ENCODE assay signal across 10 cellular contexts in the genomic region with DNA sequence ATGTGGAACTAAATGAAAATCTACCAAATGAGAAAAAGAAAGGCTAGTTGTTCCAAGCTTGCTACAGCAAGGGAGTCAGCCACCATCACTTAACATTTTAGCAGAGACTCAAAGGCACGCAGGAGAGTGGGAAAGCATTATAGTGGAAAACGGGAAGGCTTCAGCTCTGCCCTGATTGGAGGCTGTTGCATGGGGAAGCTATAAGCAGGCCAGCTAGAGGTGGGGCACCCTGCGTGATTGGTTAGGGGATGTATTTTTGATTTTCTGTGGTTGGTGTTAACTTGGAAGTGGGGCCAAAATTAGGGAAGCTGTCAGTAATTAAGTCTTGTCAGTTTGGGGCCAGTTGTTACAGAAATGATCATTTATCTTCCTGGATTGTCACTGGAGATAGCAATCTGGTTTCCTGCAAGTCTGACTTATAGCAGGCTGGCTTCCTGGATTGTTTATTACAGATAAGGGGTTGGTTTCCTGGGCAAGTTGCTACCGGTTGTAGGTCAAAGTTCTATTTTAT.
A peak's percentile ranks its signal among the peaks of the same experiment; 100 is the strongest.
DNase-seq lines count a peak whose midpoint lies in the region; ATAC-seq, FAIRE-seq and TF ChIP-seq lines count a peak whose summit lies in the region.
"Had no signal": no experiment of that assay in that cellular context is flagged by ENCODE, and none has a peak within 500 bp of the region (broad histone marks: within the 10 kb centered on the region; RNA-seq: fewer than 3 reads in every experiment).

No MANE protein-coding gene starts in this region.

- H3K9me2 ChIP-seq in GM23338 (ENCODE audit: insufficient read depth) = no peaks in the 10 kb centered on the region

- FAIRE-seq in small intestine (lab: Jason Lieb, UNC) = no peak
- FAIRE-seq: endometrium had no signal

- TF ChIP-seq CTCF in GM23338 (conservative IDR thresholded peaks at IDR 0.05; ENCODE audit: low read depth in 2 of 2) = no peak

- H3K4me3 ChIP-seq in GM23338 = no peak overlapping the region
- no peak overlapping the region for H3K4me3 ChIP-seq in SJCRH30
- H3K4me3 ChIP-seq in small intestine (ENCODE audit: low read depth in 1 of 2, low read length in 2 of 2) = no peak overlapping the region

- H3K27me3 ChIP-seq in GM23338 (ENCODE audit: insufficient read depth) (no peaks in the 10 kb centered on the region), SJCRH30 (no peaks in the 10 kb centered on the region), small intestine (ENCODE audit: control insufficient read depth in 2 of 2, insufficient read depth in 2 of 2, low read length in 2 of 2) (no peaks in the 10 kb centered on the region)

- no peak overlapping the region for H3K27ac Mint-ChIP-seq in GM23338

- no peaks in the 10 kb centered on the region for H4K20me1 ChIP-seq in GM23338 (replicated peaks; ENCODE audit: insufficient read depth)

- H3K4me2 ChIP-seq in GM23338 = peak overlapping the region; percentile 29; the same call in 1 of the 2 replicates

- peaks cover 7% of the 10 kb centered on the region for H3K27me3 Mint-ChIP-seq in GM23338 (ENCODE audit: insufficient read depth, low read depth, poor library complexity)

- H3K9me3 ChIP-seq in SJCRH30 (replicated peaks) (no peaks in the 10 kb centered on the region), small intestine (ENCODE audit: control insufficient read depth, low read depth) (no peaks in the 10 kb centered on the region)

- intact Hi-C loops in Right ventricle myocardium superior (cut with DNase I) = no loop called here

- H2AFZ ChIP-seq in GM23338 = no peak overlapping the region

- H3K27ac ChIP-seq in GM23338 (ENCODE audit: low read depth) = no peak overlapping the region
- peak overlapping the region; percentile 69 for H3K27ac ChIP-seq in SJCRH30
- H3K27ac ChIP-seq in small intestine (ENCODE audit: low read depth in 1 of 2, low read length in 1 of 2) = peak overlapping the region; percentile 41 to 47

- H3K4me1 Mint-ChIP-seq in GM23338 = peaks cover 37% of the 10 kb centered on the region

- peak; percentile 81 for ATAC-seq in GM23338
- peak; percentile 51 for ATAC-seq in Right ventricle myocardium superior (ENCODE audit: poor library complexity)
- ATAC-seq in GM21367 (IDR thresholded peaks at IDR 0.05; ENCODE audit: unreplicated experiment) = no peak
- no peak for ATAC-seq in HG02981 (IDR thresholded peaks at IDR 0.05; ENCODE audit: unreplicated experiment)

- H3K9me3 Mint-ChIP-seq in GM23338 = no peaks in the 10 kb centered on the region
- H3K9me3 Mint-ChIP-seq: activated naive CD4-positive, alpha-beta T cell treated with anti-CD3 and anti-CD28 coated beads, Interleukin-2, amount 50 U/mL, for 72 hours had no signal

- H3K79me2 ChIP-seq in GM23338 (replicated peaks; ENCODE audit: insufficient read depth) = no peaks in the 10 kb centered on the region

- no peaks in the 10 kb centered on the region for H3F3A ChIP-seq in GM23338 (replicated peaks; ENCODE audit: low read depth)

- WGBS in small intestine, 3 donors = 22 to 48% (median 45%) methylated on average over 4 of the region's 4 CpGs

- H3K36me3 Mint-ChIP-seq in GM23338 (ENCODE audit: low read depth) = no peaks in the 10 kb centered on the region
- H3K36me3 Mint-ChIP-seq: activated naive CD4-positive, alpha-beta T cell treated with anti-CD3 and anti-CD28 coated beads, Interleukin-2, amount 50 U/mL, for 72 hours had no signal

- H3K4me1 ChIP-seq in GM23338 (ENCODE audit: insufficient read depth) (peaks cover 18% of the 10 kb centered on the region), SJCRH30 (peaks cover 36% of the 10 kb centered on the region), small intestine (ENCODE audit: control insufficient read depth in 2 of 2, insufficient read depth in 1 of 2, low read depth in 1 of 2, low read length in 1 of 2) (peaks cover 3 to 12% of the 10 kb centered on the region in 2 donors)

- DNase-seq in GM23338 (ENCODE audit: low spot score) = no peak
- peak; percentile 82 to 92 for DNase-seq in SJCRH30
- DNase-seq in Right ventricle myocardium superior = no peak
- DNase-seq in small intestine = peak; percentile 70
- no peak for DNase-seq in ureter (ENCODE audit: low spot score)
- DNase-seq in activated CD4-positive, alpha-beta T cell treated with anti-CD3 and anti-CD28 coated beads for 1 hour = no peak

- no peaks in the 10 kb centered on the region for H3K36me3 ChIP-seq in GM23338 (ENCODE audit: insufficient read depth)
- no peaks in the 10 kb centered on the region for H3K36me3 ChIP-seq in SJCRH30
- no peaks in the 10 kb centered on the region for H3K36me3 ChIP-seq in small intestine (ENCODE audit: control insufficient read depth in 2 of 2, insufficient read depth in 2 of 2, low read length in 2 of 2)

- H3K4me3 Mint-ChIP-seq in GM23338 = no peak overlapping the region

TF ChIP-seq in GM23338, 12 proteins besides CTCF, POLR2A, EP300 and RAD21 (continues in another document):
- no peak for TF ChIP-seq EZH2phosphoT487 (IDR thresholded peaks at IDR 0.05; ENCODE audit: unreplicated experiment)
- TF ChIP-seq, protein P1, sequence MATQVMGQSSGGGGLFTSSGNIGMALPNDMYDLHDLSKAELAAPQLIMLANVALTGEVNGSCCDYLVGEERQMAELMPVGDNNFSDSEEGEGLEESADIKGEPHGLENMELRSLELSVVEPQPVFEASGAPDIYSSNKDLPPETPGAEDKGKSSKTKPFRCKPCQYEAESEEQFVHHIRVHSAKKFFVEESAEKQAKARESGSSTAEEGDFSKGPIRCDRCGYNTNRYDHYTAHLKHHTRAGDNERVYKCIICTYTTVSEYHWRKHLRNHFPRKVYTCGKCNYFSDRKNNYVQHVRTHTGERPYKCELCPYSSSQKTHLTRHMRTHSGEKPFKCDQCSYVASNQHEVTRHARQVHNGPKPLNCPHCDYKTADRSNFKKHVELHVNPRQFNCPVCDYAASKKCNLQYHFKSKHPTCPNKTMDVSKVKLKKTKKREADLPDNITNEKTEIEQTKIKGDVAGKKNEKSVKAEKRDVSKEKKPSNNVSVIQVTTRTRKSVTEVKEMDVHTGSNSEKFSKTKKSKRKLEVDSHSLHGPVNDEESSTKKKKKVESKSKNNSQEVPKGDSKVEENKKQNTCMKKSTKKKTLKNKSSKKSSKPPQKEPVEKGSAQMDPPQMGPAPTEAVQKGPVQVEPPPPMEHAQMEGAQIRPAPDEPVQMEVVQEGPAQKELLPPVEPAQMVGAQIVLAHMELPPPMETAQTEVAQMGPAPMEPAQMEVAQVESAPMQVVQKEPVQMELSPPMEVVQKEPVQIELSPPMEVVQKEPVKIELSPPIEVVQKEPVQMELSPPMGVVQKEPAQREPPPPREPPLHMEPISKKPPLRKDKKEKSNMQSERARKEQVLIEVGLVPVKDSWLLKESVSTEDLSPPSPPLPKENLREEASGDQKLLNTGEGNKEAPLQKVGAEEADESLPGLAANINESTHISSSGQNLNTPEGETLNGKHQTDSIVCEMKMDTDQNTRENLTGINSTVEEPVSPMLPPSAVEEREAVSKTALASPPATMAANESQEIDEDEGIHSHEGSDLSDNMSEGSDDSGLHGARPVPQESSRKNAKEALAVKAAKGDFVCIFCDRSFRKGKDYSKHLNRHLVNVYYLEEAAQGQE (IDR thresholded peaks at IDR 0.05; ENCODE audit: unreplicated experiment) = no peak
- no peak for TF ChIP-seq EZH2 (IDR thresholded peaks at IDR 0.05; ENCODE audit: low read depth, unreplicated experiment)
- TF ChIP-seq, protein P2, sequence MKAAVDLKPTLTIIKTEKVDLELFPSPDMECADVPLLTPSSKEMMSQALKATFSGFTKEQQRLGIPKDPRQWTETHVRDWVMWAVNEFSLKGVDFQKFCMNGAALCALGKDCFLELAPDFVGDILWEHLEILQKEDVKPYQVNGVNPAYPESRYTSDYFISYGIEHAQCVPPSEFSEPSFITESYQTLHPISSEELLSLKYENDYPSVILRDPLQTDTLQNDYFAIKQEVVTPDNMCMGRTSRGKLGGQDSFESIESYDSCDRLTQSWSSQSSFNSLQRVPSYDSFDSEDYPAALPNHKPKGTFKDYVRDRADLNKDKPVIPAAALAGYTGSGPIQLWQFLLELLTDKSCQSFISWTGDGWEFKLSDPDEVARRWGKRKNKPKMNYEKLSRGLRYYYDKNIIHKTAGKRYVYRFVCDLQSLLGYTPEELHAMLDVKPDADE (IDR thresholded peaks at IDR 0.05) = no peak

Comparison
In these comparisons a context has a peak if more than half of its experiments do, and no peak if none do; other contexts are left out.
1. ATAC-seq: peak in GM23338 (single experiment) and Right ventricle myocardium superior (single experiment); none in GM21367 (single experiment) and HG02981 (single experiment).
2. DNase-seq: peak in SJCRH30 (2 of 2) and small intestine (single experiment); none in GM23338 (single experiment), Right ventricle myocardium superior (single experiment), ureter (single experiment) and activated CD4-positive, alpha-beta T cell treated with anti-CD3 and anti-CD28 coated beads for 1 hour (single experiment).